Comparison of ENCODE assay signal across 22 cellular contexts in genomic region chr5:158235159-158235547, GRCh38.
"Had no signal": no experiment of that assay in that cellular context is flagged by ENCODE, and none has a peak within 500 bp of the region (broad histone marks: within the 10 kb centered on the region; RNA-seq: fewer than 3 reads in every experiment).

No MANE protein-coding gene starts in this region.

- H3K4me3 Mint-ChIP-seq: activated CD8-positive, alpha-beta T cell treated with anti-CD3 and anti-CD28 coated beads, Interleukin-2, amount 10 ng/mL, durations not matched to agents 7 days and 5 days; activated naive CD4-positive, alpha-beta T cell treated with anti-CD3 and anti-CD28 coated beads, Interleukin-2, amount 50 U/mL, for 24 hours; T-helper 17 cell; WTC11 had no signal

- H3K4me2 ChIP-seq: KMS-11, PC-9 had no signal

- H3K36me3 Mint-ChIP-seq: activated naive CD4-positive, alpha-beta T cell treated with anti-CD3 and anti-CD28 coated beads, Interleukin-2, amount 50 U/mL, for 24 hours; WTC11 had no signal

- H3K27ac Mint-ChIP-seq: activated CD8-positive, alpha-beta T cell treated with anti-CD3 and anti-CD28 coated beads, Interleukin-2, amount 10 ng/mL, durations not matched to agents 7 days and 5 days; activated naive CD4-positive, alpha-beta T cell treated with anti-CD3 and anti-CD28 coated beads, Interleukin-2, amount 50 U/mL, for 24 hours; T-helper 17 cell; WTC11 had no signal

- H3K4me1 Mint-ChIP-seq: T-helper 17 cell had no signal

- DNase-seq: activated CD4-positive, alpha-beta T cell treated with anti-CD3 and anti-CD28 coated beads for 48 hours; activated CD4-positive, alpha-beta T cell treated with anti-CD3 and anti-CD28 coated beads, Interleukin-2, amount 50 U/mL, for 4 hours; activated CD4-positive, CD25-positive, alpha-beta regulatory T cell treated with anti-CD3 and anti-CD28 coated beads, Interleukin-2, amount 50 U/mL, for 72 hours; activated CD8-positive, alpha-beta memory T cell treated with anti-CD3 and anti-CD28 coated beads, Interleukin-2, amount 50 U/mL, for 48 hours; activated CD8-positive, alpha-beta T cell treated with anti-CD3 and anti-CD28 coated beads, Interleukin-2, amount 10 ng/mL, durations not matched to agents 7 days and 5 days; activated naive CD4-positive, alpha-beta T cell; activated T-cell treated with anti-CD3 and anti-CD28 coated beads, Interleukin-2, amount 50 U/mL, for 1 hour; aorta; central memory CD4-positive, alpha-beta T cell; MM.1S; NCI-H1105; NCI-H345; NCI-H510A; NCI-H526 treated with DMSO at 0.1 percent for 48 hours; PC-9; SIG-M5; T-helper 17 cell; T-helper 9 cell had no signal

- H3K27me3 Mint-ChIP-seq: activated naive CD4-positive, alpha-beta T cell treated with anti-CD3 and anti-CD28 coated beads, Interleukin-2, amount 50 U/mL, for 24 hours; T-helper 17 cell had no signal

- H3K27ac ChIP-seq: coronary artery, KMS-11, PC-9 had no signal

- H3K9ac ChIP-seq: KMS-11 had no signal

- H2AFZ ChIP-seq: PC-9 had no signal

- ATAC-seq: activated CD8-positive, alpha-beta T cell treated with anti-CD3 and anti-CD28 coated beads, Interleukin-2, amount 10 ng/mL, durations not matched to agents 7 days and 5 days; T-helper 17 cell; WTC11 had no signal

- H3K4me3 ChIP-seq: coronary artery, PC-9 had no signal

- H3K9me3 Mint-ChIP-seq: activated naive CD4-positive, alpha-beta T cell treated with anti-CD3 and anti-CD28 coated beads, Interleukin-2, amount 50 U/mL, for 24 hours had no signal
